In genomic region chr13:46127336-46128023, GRCh38 we compare ENCODE assay signal across 1 cellular context.
TF ChIP-seq lines count a peak whose summit lies in the region.

No MANE protein-coding gene starts in this region.

TF ChIP-seq in HepG2, 621 proteins besides CTCF, POLR2A, EP300 and RAD21:
- no peak for TF ChIP-seq CC2D1A (CRISPR knock-in tag; IDR thresholded peaks at IDR 0.05)
- no peak for TF ChIP-seq ZNF747 (CRISPR knock-in tag; IDR thresholded peaks at IDR 0.05; ENCODE audit: borderline replicate concordance)
- TF ChIP-seq FOSL2 (CRISPR knock-in tag; IDR thresholded peaks at IDR 0.05), result 0 out of 2 replicates have a peak, but pooled peaks have one; percentile 32
- no peak for TF ChIP-seq HIVEP1 (CRISPR knock-in tag; IDR thresholded peaks at IDR 0.05)
- no peak for TF ChIP-seq SIX4 (CRISPR knock-in tag; IDR thresholded peaks at IDR 0.05)
- TF ChIP-seq ZNF10 (CRISPR knock-in tag; IDR thresholded peaks at IDR 0.05; ENCODE audit: borderline replicate concordance, low read depth), result no peak
- TF ChIP-seq PRDM10 (CRISPR knock-in tag; IDR thresholded peaks at IDR 0.05; ENCODE audit: low read depth), result no peak
